In genomic region chr20:32961956-32962517, GRCh38 we compare ENCODE assay signal across 2 cellular contexts.
TF ChIP-seq lines count a peak whose summit lies in the region.

No MANE protein-coding gene starts in this region.

TF ChIP-seq in SK-N-SH, 30 proteins besides CTCF, POLR2A, EP300 and RAD21 (continued from another document):
- no peak for TF ChIP-seq MAX (IDR thresholded peaks at IDR 0.05; ENCODE audit: low read depth)
- TF ChIP-seq ZBTB33 (IDR thresholded peaks at IDR 0.05; ENCODE audit: borderline replicate concordance, low read depth): no peak
- no peak for TF ChIP-seq RXRA (IDR thresholded peaks at IDR 0.05; ENCODE audit: borderline replicate concordance, low read depth)
- no peak for TF ChIP-seq SMC3 (IDR thresholded peaks at IDR 0.05; ENCODE audit: low read depth, low read length)
- no peak for TF ChIP-seq RCOR1 (IDR thresholded peaks at IDR 0.05; ENCODE audit: low read length)
- no peak for TF ChIP-seq FOXM1 (IDR thresholded peaks at IDR 0.05; ENCODE audit: low read depth)
- TF ChIP-seq NRF1 (IDR thresholded peaks at IDR 0.05; ENCODE audit: low read depth, low read length): no peak
- no peak for TF ChIP-seq TCF12 (IDR thresholded peaks at IDR 0.05)

TF ChIP-seq in SK-N-SH treated with all-trans-retinoic acid at 6 μM for 48 hours, 23 proteins besides CTCF, POLR2A, EP300 and RAD21 (continued from another document):
- TF ChIP-seq PATZ1 (CRISPR knock-in tag; IDR thresholded peaks at IDR 0.05; ENCODE audit: borderline replicate concordance) (no peak), ZNF8 (CRISPR knock-in tag; IDR thresholded peaks at IDR 0.05) (no peak), OSR1 (CRISPR knock-in tag; IDR thresholded peaks at IDR 0.05) (no peak)
TF ChIP-seq in SK-N-SH treated with all-trans-retinoic acid at 6 μM for 48 hours: peak in this region for 0.
